8 cellular contexts compared by ENCODE assay signal in the genomic region with DNA sequence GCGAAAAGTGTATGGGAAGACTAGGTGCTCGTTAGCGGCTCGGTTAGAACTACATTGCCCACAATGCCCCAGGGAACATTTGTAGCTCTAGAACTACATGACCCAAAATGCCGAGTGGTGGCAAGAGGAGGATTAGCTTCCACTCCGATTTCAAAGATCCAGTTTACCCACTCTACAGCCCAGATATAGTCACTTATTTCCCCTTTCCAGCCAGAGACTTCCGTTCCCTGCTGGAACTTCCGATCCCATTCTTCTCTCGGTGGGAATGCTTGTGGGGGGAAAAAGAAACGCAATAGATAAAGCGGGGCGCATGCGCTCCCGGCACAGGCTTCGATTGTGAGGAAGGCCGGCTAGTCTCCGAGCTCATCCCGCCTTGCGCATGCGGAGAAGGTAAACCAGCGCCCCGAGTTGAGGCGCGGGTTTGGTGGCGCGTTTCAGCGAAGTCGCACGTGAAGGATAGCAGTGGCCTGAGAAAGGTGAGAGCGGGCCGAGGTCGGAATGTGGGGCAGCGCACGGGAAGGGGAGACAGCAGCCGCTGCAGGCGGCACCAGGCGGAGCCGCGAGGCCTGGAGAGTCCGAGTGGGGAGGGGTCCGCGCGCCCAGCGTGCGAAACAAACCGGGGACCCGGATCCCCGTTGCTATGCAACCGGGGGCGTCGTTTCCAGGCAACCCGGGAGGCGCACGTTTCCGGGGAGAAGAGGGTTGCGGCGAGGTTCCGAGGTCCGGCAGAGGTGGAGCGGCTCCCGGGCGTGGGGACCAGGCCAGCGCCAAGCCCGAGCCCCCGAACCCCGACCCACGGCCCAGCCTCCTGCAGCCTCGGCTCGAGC. TPM values are rescaled to one million over a fixed set of nuclear protein-coding genes. Genes with fewer than 3 reads are reported as not detected.
DNase-seq lines count a peak whose midpoint lies in the region; ATAC-seq and TF ChIP-seq lines count a peak whose summit lies in the region.

A gene with protein sequence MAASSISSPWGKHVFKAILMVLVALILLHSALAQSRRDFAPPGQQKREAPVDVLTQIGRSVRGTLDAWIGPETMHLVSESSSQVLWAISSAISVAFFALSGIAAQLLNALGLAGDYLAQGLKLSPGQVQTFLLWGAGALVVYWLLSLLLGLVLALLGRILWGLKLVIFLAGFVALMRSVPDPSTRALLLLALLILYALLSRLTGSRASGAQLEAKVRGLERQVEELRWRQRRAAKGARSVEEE (plus strand): TSS at position 366 of the 827 bp plus-strand sequence. CDS start 5,536 bp downstream, outside the sequence.

- H3K9ac ChIP-seq in DND-41 (ENCODE audit: low read depth, low read length) = peak within 1 kb of the TSS; percentile 84

- H3K4me1 ChIP-seq in DND-41 (ENCODE audit: insufficient read depth, low read length) = peaks cover 36% of the 10 kb centered on the region
- H3K4me1 ChIP-seq in GM23338 (ENCODE audit: insufficient read depth) = peaks cover 29% of the 10 kb centered on the region

- H3K4me3 ChIP-seq in DND-41 (ENCODE audit: low read depth in 1 of 2, low read length in 2 of 2) (peak within 1 kb of the TSS; percentile 54 to 89), GM23338 (peak within 1 kb of the TSS; percentile 56)

- H3K27me3 ChIP-seq in DND-41 (ENCODE audit: insufficient read depth, low read length, poor library complexity) (no peaks in the 10 kb centered on the region), GM23338 (ENCODE audit: insufficient read depth) (no peaks in the 10 kb centered on the region)

- H3K79me2 ChIP-seq in DND-41 (ENCODE audit: insufficient read depth, low read length) (peaks cover 53% of the 10 kb centered on the region), GM23338 (replicated peaks; ENCODE audit: insufficient read depth) (peaks cover 23% of the 10 kb centered on the region)

- H2AFZ ChIP-seq in DND-41 (ENCODE audit: low read depth, low read length) (peak within 1 kb of the TSS; percentile 93), GM23338 (peak within 1 kb of the TSS; percentile 92)

- H3K36me3 ChIP-seq in DND-41 (ENCODE audit: insufficient read depth, low read length) = peaks cover 17% of the 10 kb centered on the region
- H3K36me3 ChIP-seq in GM23338 (ENCODE audit: insufficient read depth) = no peaks in the 10 kb centered on the region

- no peak for TF ChIP-seq CTCF in DND-41 (IDR thresholded peaks at IDR 0.05; ENCODE audit: borderline replicate concordance, extremely low read depth, low read length, poor library complexity, severe bottlenecking)
- TF ChIP-seq CTCF in GM23338 (conservative IDR thresholded peaks at IDR 0.05; ENCODE audit: low read depth in 2 of 2) = no peak
- no peak for TF ChIP-seq CTCF in RWPE1 (conservative IDR thresholded peaks at IDR 0.05; ENCODE audit: low read depth)

- peaks cover 38% of the 10 kb centered on the region for H3K4me1 Mint-ChIP-seq in GM23338
- H3K4me1 Mint-ChIP-seq in activated T-helper 17 cell treated with anti-CD3 and anti-CD28 coated beads, Interleukin-2, amount 50 U/mL, for 72 hours = peaks cover 39% of the 10 kb centered on the region
- peaks cover 25 to 86% (median 67%) of the 10 kb centered on the region in 4 donors for H3K4me1 Mint-ChIP-seq in naive thymus-derived CD8-positive, alpha-beta T cell
- peaks cover 56 to 94% of the 10 kb centered on the region in 2 donors for H3K4me1 Mint-ChIP-seq in stimulated activated naive B cell treated with anti-CD40 and anti-IgM and Interleukin-4, amounts not matched to agents 10 μg/mL and 1 μg/mL and 100 μg/mL, for 72 hours

- H3K9me3 Mint-ChIP-seq in GM23338 = no peaks in the 10 kb centered on the region; the same call in 2 of the 3 replicates
- H3K9me3 Mint-ChIP-seq in activated T-helper 17 cell treated with anti-CD3 and anti-CD28 coated beads, Interleukin-2, amount 50 U/mL, for 72 hours = no peaks in the 10 kb centered on the region
- peaks cover 0 to 2% (median 0%) of the 10 kb centered on the region in 9 donors for H3K9me3 Mint-ChIP-seq in naive thymus-derived CD8-positive, alpha-beta T cell
- H3K9me3 Mint-ChIP-seq in stimulated activated naive B cell treated with anti-CD40 and anti-IgM and Interleukin-4, amounts not matched to agents 10 μg/mL and 1 μg/mL and 100 μg/mL, for 72 hours = peaks cover 10 to 13% of the 10 kb centered on the region in 2 donors

- DNase-seq in DND-41 (peak; percentile 89), GM23338 (ENCODE audit: low spot score) (peak; percentile 93), LoVo (ENCODE audit: low spot score) (peak; percentile 92), RWPE1 (ENCODE audit: low spot score) (peak; percentile 89), fibroblast of peridontal ligament (ENCODE audit: extremely low read depth) (peak; percentile 89)
- peak; percentile 79 to 95 (median 86) for DNase-seq in naive thymus-derived CD8-positive, alpha-beta T cell
- peak; percentile 84 for DNase-seq in stimulated activated naive B cell treated with anti-CD40 and anti-IgM and Interleukin-4, amounts not matched to agents 10 μg/mL and 1 μg/mL and 100 μg/mL, for 72 hours

- H3K9me2 ChIP-seq in GM23338 (ENCODE audit: insufficient read depth) = no peaks in the 10 kb centered on the region

- H3K36me3 Mint-ChIP-seq in GM23338 (ENCODE audit: low read depth) = peaks cover 5% of the 10 kb centered on the region; the same call in 2 of the 3 replicates
- peaks cover 28% of the 10 kb centered on the region for H3K36me3 Mint-ChIP-seq in activated T-helper 17 cell treated with anti-CD3 and anti-CD28 coated beads, Interleukin-2, amount 50 U/mL, for 72 hours (ENCODE audit: low read depth)
- peaks cover 0 to 14% (median 2%) of the 10 kb centered on the region in 3 donors for H3K36me3 Mint-ChIP-seq in naive thymus-derived CD8-positive, alpha-beta T cell
- peaks cover 15 to 20% of the 10 kb centered on the region in 2 donors for H3K36me3 Mint-ChIP-seq in stimulated activated naive B cell treated with anti-CD40 and anti-IgM and Interleukin-4, amounts not matched to agents 10 μg/mL and 1 μg/mL and 100 μg/mL, for 72 hours

- H3K4me2 ChIP-seq in DND-41 (ENCODE audit: insufficient read depth, low read length) = peak within 1 kb of the TSS; percentile 96
- peak within 1 kb of the TSS; percentile 88 for H3K4me2 ChIP-seq in GM23338

- POLR2A ChIA-PET in RWPE1 (lab: Yijun Ruan, JAX; ENCODE audit: low non-redundant PET) = no interaction called here
- POLR2A ChIA-PET in naive thymus-derived CD8-positive, alpha-beta T cell (lab: Charles Lee) = interaction anchor here (0.5 to 4.5 kb wide), 12 partner anchors 8 to 1298 kb away, joined by 3 to 48 read pairs (median 6); partner anchors contain the start of genes CPSF7, OSBP, PRPF19 and SDHAF2

- peaks cover 42% of the 10 kb centered on the region for H4K20me1 ChIP-seq in DND-41 (ENCODE audit: insufficient read depth, low read length)
- 0 out of 2 replicates have a peak, but pooled peaks cover 4% of the 10 kb centered on the region for H4K20me1 ChIP-seq in GM23338 (replicated peaks; ENCODE audit: insufficient read depth)

- peak within 1 kb of the TSS; percentile 98 for H3K27ac ChIP-seq in DND-41 (ENCODE audit: low read length)
- peak within 1 kb of the TSS; percentile 94 for H3K27ac ChIP-seq in GM23338 (ENCODE audit: low read depth)
- peak within 1 kb of the TSS; percentile 89 for H3K27ac ChIP-seq in RWPE1

- CTCF ChIA-PET in RWPE1 (lab: Yijun Ruan, JAX) = interaction anchor here (1.6 kb wide), 1 partner anchor 83 kb away, joined by 4 read pairs; no protein-coding TSS in a partner anchor

- peak within 1 kb of the TSS; percentile 91 for H3K4me3 Mint-ChIP-seq in GM23338
- H3K4me3 Mint-ChIP-seq in activated T-helper 17 cell treated with anti-CD3 and anti-CD28 coated beads, Interleukin-2, amount 50 U/mL, for 72 hours = peak within 1 kb of the TSS; percentile 93
- peak within 1 kb of the TSS; percentile 97 to 100 (median 98) for H3K4me3 Mint-ChIP-seq in naive thymus-derived CD8-positive, alpha-beta T cell
- H3K4me3 Mint-ChIP-seq in stimulated activated naive B cell treated with anti-CD40 and anti-IgM and Interleukin-4, amounts not matched to agents 10 μg/mL and 1 μg/mL and 100 μg/mL, for 72 hours = peak within 1 kb of the TSS; percentile 99 to 100

- H3K9me3 ChIP-seq in DND-41 (ENCODE audit: insufficient read depth, low read length, severe bottlenecking) = no peaks in the 10 kb centered on the region

- H3K27ac Mint-ChIP-seq in GM23338 = peak within 1 kb of the TSS; percentile 93
- H3K27ac Mint-ChIP-seq in activated T-helper 17 cell treated with anti-CD3 and anti-CD28 coated beads, Interleukin-2, amount 50 U/mL, for 72 hours = peak within 1 kb of the TSS; percentile 90
- H3K27ac Mint-ChIP-seq in naive thymus-derived CD8-positive, alpha-beta T cell = peak within 1 kb of the TSS; percentile 91 to 100 (median 98)
- peak within 1 kb of the TSS; percentile 99 for H3K27ac Mint-ChIP-seq in stimulated activated naive B cell treated with anti-CD40 and anti-IgM and Interleukin-4, amounts not matched to agents 10 μg/mL and 1 μg/mL and 100 μg/mL, for 72 hours

- H3K27me3 Mint-ChIP-seq in GM23338 (ENCODE audit: insufficient read depth, low read depth, poor library complexity) = peaks cover 4% of the 10 kb centered on the region
- no peaks in the 10 kb centered on the region for H3K27me3 Mint-ChIP-seq in activated T-helper 17 cell treated with anti-CD3 and anti-CD28 coated beads, Interleukin-2, amount 50 U/mL, for 72 hours
- H3K27me3 Mint-ChIP-seq in naive thymus-derived CD8-positive, alpha-beta T cell = peaks cover 0 to 1% (median 0%) of the 10 kb centered on the region in 5 donors
- no peaks in the 10 kb centered on the region for H3K27me3 Mint-ChIP-seq in stimulated activated naive B cell treated with anti-CD40 and anti-IgM and Interleukin-4, amounts not matched to agents 10 μg/mL and 1 μg/mL and 100 μg/mL, for 72 hours

- 0 out of 2 replicates have a peak, but pooled peaks cover 6% of the 10 kb centered on the region for H3F3A ChIP-seq in GM23338 (replicated peaks; ENCODE audit: low read depth)

- ATAC-seq in DND-41 (ENCODE audit: insufficient read depth, low read depth) (peak; percentile 80), GM23338 (peak; percentile 72)
- peak; percentile 80 for ATAC-seq in activated T-helper 17 cell treated with anti-CD3 and anti-CD28 coated beads, Interleukin-2, amount 50 U/mL, for 72 hours (replicated peaks)
- ATAC-seq in naive thymus-derived CD8-positive, alpha-beta T cell = peak; percentile 63 to 68
- ATAC-seq in stimulated activated naive B cell treated with anti-CD40 and anti-IgM and Interleukin-4, amounts not matched to agents 10 μg/mL and 1 μg/mL and 100 μg/mL, for 72 hours (replicated peaks) = peak; percentile 58 to 63

RNA-seq across cellular contexts. Expression of the gene that starts here (rescaled TPM):
- total RNA-seq in GM23338 (2014; rRNA removed; shearing (Covaris generic)) = 12.1 and 17.7 TPM in 2 replicates
- 17.4 TPM in 2 replicates for polyA plus RNA-seq in GM23338 (2016; fragmentation: Nextera tagmentation; extraction: Ambion mirVana)
- 10 to 100 TPM; 42.8 to 99.7 TPM for total RNA-seq in activated T-helper 17 cell treated with anti-CD3 and anti-CD28 coated beads, Interleukin-2, amount 50 U/mL, for 72 hours
- 10 to 100 TPM; 52.4 to 60.5 TPM for total RNA-seq in naive thymus-derived CD8-positive, alpha-beta T cell
- polyA plus RNA-seq in naive thymus-derived CD8-positive, alpha-beta T cell = 100 to 1,000 TPM; 216 to 295 (median 272) TPM

Comparison
In these comparisons a context has a peak if more than half of its experiments do, and no peak if none do; other contexts are left out.
1. Peak in every context shown above with its lines: DNase-seq, ATAC-seq, H3K4me3 ChIP-seq and H3K27ac ChIP-seq.
2. RNA of the gene that starts here (polyA plus RNA-seq): 216 to 295 TPM in naive thymus-derived CD8-positive, alpha-beta T cell; 17.4 TPM in GM23338; every median in the first group is over 10 times any median in the second.